ENCODE assay signal across 9 cellular contexts in the genomic region with DNA sequence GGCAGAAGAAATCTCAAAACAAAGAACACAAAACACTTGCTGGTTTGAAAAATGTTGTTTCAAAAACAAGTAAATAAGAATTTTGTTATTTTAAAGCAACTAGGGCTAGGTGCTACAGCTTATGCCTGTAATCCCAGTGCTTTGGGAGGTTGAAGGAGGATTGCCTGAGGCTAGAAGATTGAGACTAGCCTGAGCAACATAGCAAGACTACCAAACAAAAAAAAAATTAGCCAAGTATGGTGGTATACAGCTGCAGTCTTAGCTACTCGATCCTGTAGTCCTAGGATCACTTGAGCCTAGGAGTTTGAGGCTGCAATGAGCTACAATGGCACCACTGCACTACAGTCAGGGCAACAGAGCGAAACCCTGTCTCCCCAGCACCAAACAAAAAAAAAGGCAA.
"Had no signal": no experiment of that assay in that cellular context is flagged by ENCODE, and none has a peak within 500 bp of the region (broad histone marks: within the 10 kb centered on the region; RNA-seq: fewer than 3 reads in every experiment).

No MANE protein-coding gene starts in this region.

- H3K9me3 ChIP-seq: HAP-1 had no signal

- H3K4me3 ChIP-seq: GM23248, GM23338, HAP-1 had no signal

- H3K4me2 ChIP-seq: GM23338 had no signal

- DNase-seq: GM23248, GOT3, H7, H9, HCEC 1CT, HFFc6 had no signal

- H3K36me3 ChIP-seq: HAP-1 had no signal

- H3K27ac ChIP-seq: GM23248 had no signal

- ATAC-seq: GM23338, HCT116 had no signal

- H3K4me1 ChIP-seq: HAP-1 had no signal

- H2AFZ ChIP-seq: GM23248, GM23338 had no signal

- H3K9ac ChIP-seq: GM23248 had no signal
